Comparison of ENCODE assay signal across 9 cellular contexts in the genomic region with DNA sequence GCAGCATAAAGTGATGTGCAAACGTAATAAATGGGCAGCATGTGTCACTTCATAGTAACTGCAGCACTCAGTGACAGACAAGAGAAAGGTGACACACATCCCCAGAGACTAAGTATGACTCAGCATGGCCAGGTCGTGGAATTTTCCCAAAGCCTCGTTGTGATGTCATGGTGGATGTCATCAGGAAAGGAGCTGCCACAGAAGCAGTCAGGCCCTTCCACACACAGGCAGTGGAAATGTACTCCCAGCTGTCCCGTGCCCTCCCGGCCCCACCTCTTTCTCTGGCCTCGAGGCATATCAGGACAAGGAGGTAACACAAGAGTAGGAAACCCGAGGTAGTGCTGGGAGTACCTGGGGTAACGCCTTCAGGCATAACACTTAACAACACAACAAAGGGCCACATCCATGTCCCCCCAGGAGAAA. TPM values are rescaled to one million over a fixed set of nuclear protein-coding genes. Genes with fewer than 3 reads are reported as not detected.
DNase-seq lines count a peak whose midpoint lies in the region; ATAC-seq and TF ChIP-seq lines count a peak whose summit lies in the region.
"Had no signal": no experiment of that assay in that cellular context is flagged by ENCODE, and none has a peak within 500 bp of the region (broad histone marks: within the 10 kb centered on the region; RNA-seq: fewer than 3 reads in every experiment).

No MANE protein-coding gene starts in this region.

- H3K27me3 ChIP-seq in A673 (replicated peaks; ENCODE audit: insufficient read depth, low read depth, low read length, poor library complexity) (no peaks in the 10 kb centered on the region), H9 (ENCODE audit: insufficient read depth, low read length) (no peaks in the 10 kb centered on the region), kidney epithelial cell (ENCODE audit: control insufficient read depth, insufficient read depth, low read length) (no peaks in the 10 kb centered on the region), thoracic aorta (replicated peaks; ENCODE audit: insufficient read depth) (no peaks in the 10 kb centered on the region)

- intact Hi-C loops in A673 (cut with micrococcal nuclease; ENCODE audit: unreplicated experiment) = no loop called here

- H3K9me3 Mint-ChIP-seq in H9 = no peaks in the 10 kb centered on the region
- H3K9me3 Mint-ChIP-seq in activated T-cell treated with anti-CD3 and anti-CD28 coated beads, Interleukin-2, amount 50 U/mL, for 4 hours = no peaks in the 10 kb centered on the region

- DNase-seq in A673 (ENCODE audit: low spot score) (peak; percentile 77), H9 (peak; percentile 76), kidney epithelial cell (ENCODE audit: low read depth) (peak; percentile 80), thoracic aorta (ENCODE audit: low spot score) (no peak), NCI-H526 treated with DMSO at 0.1 percent for 48 hours (lab: John Stamatoyannopoulos, UW) (no peak)
- peak; percentile 16 for DNase-seq in activated T-cell treated with anti-CD3 and anti-CD28 coated beads, Interleukin-2, amount 50 U/mL, for 4 hours

- H4K5ac ChIP-seq in H9 (ENCODE audit: insufficient read length, low read depth, low read length) = no peak overlapping the region

- no peak overlapping the region for H2BK5ac ChIP-seq in H9 (ENCODE audit: insufficient read length, low read length)

- H3K36me3 ChIP-seq in A673 (ENCODE audit: insufficient read depth, low read length, poor library complexity, severe bottlenecking) (peaks cover 5% of the 10 kb centered on the region), kidney epithelial cell (ENCODE audit: control insufficient read depth, insufficient read depth, low read length) (no peaks in the 10 kb centered on the region), thoracic aorta (no peaks in the 10 kb centered on the region)

- H3K23me2 ChIP-seq in H9 (ENCODE audit: insufficient read length, low read depth, low read length, poor library complexity, severe bottlenecking) = no peaks in the 10 kb centered on the region

- no peak overlapping the region for H4K91ac ChIP-seq in H9 (ENCODE audit: insufficient read length, low read depth, low read length)

- H3K23ac ChIP-seq in H9 (ENCODE audit: insufficient read length, low read depth, low read length) = no peak overlapping the region

- peak overlapping the region in 1 of 3 experiments; percentile 62; a peak in 2 of 7 replicates for H3K27ac Mint-ChIP-seq in H9
- H3K27ac Mint-ChIP-seq: activated naive CD8-positive, alpha-beta T cell had no signal

- H3K4me2 ChIP-seq in H9 (ENCODE audit: insufficient read depth, insufficient read length, low read length) = no peak overlapping the region

- peak; percentile 34 to 62 for ATAC-seq in activated T-cell treated with anti-CD3 and anti-CD28 coated beads, Interleukin-2, amount 50 U/mL, for 4 hours
- ATAC-seq in thoracic aorta (ENCODE audit: insufficient number of reproducible peaks, low FRiP score, low read depth) = peak; percentile 65
- no peak for ATAC-seq in GM19463 (IDR thresholded peaks at IDR 0.05; ENCODE audit: unreplicated experiment)
- no peak for ATAC-seq in HG03354 (IDR thresholded peaks at IDR 0.05; ENCODE audit: poor library complexity, severe bottlenecking, unreplicated experiment)

- H3K27ac ChIP-seq in A673 (ENCODE audit: low read depth, low read length, poor library complexity, severe bottlenecking) (peak overlapping the region; percentile 11), H9 (ENCODE audit: insufficient read length, low read depth, low read length) (no peak overlapping the region), thoracic aorta (no peak overlapping the region)

- H3T11ph ChIP-seq in H9 (ENCODE audit: low read length) = no peak overlapping the region

- H3K9me3 ChIP-seq in A673 (ENCODE audit: low read depth, low read length, poor library complexity, severe bottlenecking) (no peaks in the 10 kb centered on the region), H9 (ENCODE audit: control insufficient read depth, low read depth, low read length) (no peaks in the 10 kb centered on the region), thoracic aorta (no peaks in the 10 kb centered on the region)

- H2BK120ac ChIP-seq in H9 (ENCODE audit: low read depth, low read length, poor library complexity, severe bottlenecking) = no peak overlapping the region

- H3K27me3 Mint-ChIP-seq in H9 (ENCODE audit: low read depth) = no peaks in the 10 kb centered on the region; the same call in 1 of the 2 replicates
- no peaks in the 10 kb centered on the region for H3K27me3 Mint-ChIP-seq in activated T-cell treated with anti-CD3 and anti-CD28 coated beads, Interleukin-2, amount 50 U/mL, for 4 hours (ENCODE audit: low read depth)
- H3K27me3 Mint-ChIP-seq: activated naive CD8-positive, alpha-beta T cell had no signal

- WGBS in H9 (ENCODE audit: extremely low coverage, insufficient read length, low lambda C conversion rate) = no CpG with 5 or more reads among the region's 8 CpGs

- no peak overlapping the region for H2AK5ac ChIP-seq in H9 (ENCODE audit: insufficient read length, low read length)

- H3K4ac ChIP-seq in H9 (ENCODE audit: low read depth, low read length) = no peak overlapping the region

- H3K14ac ChIP-seq in H9 (ENCODE audit: insufficient read depth, low read length) = no peak overlapping the region

- no peaks in the 10 kb centered on the region for H3K79me1 ChIP-seq in H9 (ENCODE audit: insufficient read depth, low read depth, low read length, poor library complexity, severe bottlenecking)

- H2BK12ac ChIP-seq in H9 (ENCODE audit: insufficient read length, low read depth, low read length) = no peak overlapping the region

- H3K4me1 Mint-ChIP-seq in H9 = peaks cover 16 to 21% of the 10 kb centered on the region in 2 experiments
- peaks cover 3% of the 10 kb centered on the region for H3K4me1 Mint-ChIP-seq in activated T-cell treated with anti-CD3 and anti-CD28 coated beads, Interleukin-2, amount 50 U/mL, for 4 hours (ENCODE audit: low read depth)

- no peak overlapping the region for H2BK20ac ChIP-seq in H9 (ENCODE audit: low read depth, low read length, poor library complexity, severe bottlenecking)

- H3K9ac ChIP-seq in H9 (ENCODE audit: extremely low read depth, insufficient read length, low read length) = no peak overlapping the region

- no peak overlapping the region for H3K4me3 Mint-ChIP-seq in H9
- H3K4me3 Mint-ChIP-seq in activated T-cell treated with anti-CD3 and anti-CD28 coated beads, Interleukin-2, amount 50 U/mL, for 4 hours = no peak overlapping the region
- H3K4me3 Mint-ChIP-seq: activated naive CD8-positive, alpha-beta T cell had no signal

- POLR2A ChIA-PET in A673 (lab: Charles Lee; ENCODE audit: low non-redundant PET) = no interaction called here

- H3K56ac ChIP-seq in H9 (ENCODE audit: insufficient read length, low read depth, low read length) = no peak overlapping the region

- no peak overlapping the region for H4K8ac ChIP-seq in H9 (replicated peaks; ENCODE audit: insufficient read length, low read depth, low read length)

- H2AFZ ChIP-seq in H9 (ENCODE audit: low read length) = no peak overlapping the region

- no peak overlapping the region for H2BK15ac ChIP-seq in H9 (ENCODE audit: low read depth, low read length)

- no peak for TF ChIP-seq CTCF in A673 (conservative IDR thresholded peaks at IDR 0.05; ENCODE audit: low read depth, low read length)
- no peak for TF ChIP-seq CTCF in H9 (conservative IDR thresholded peaks at IDR 0.05)
- TF ChIP-seq CTCF in kidney epithelial cell (IDR thresholded peaks at IDR 0.05; ENCODE audit: insufficient read depth, low read length, poor library complexity, severe bottlenecking) = no peak
- no peak for TF ChIP-seq CTCF in thoracic aorta (IDR thresholded peaks at IDR 0.05)

- peaks cover 0 to 10% (median 8%) of the 10 kb centered on the region in 3 experiments for H3K36me3 Mint-ChIP-seq in H9 (ENCODE audit: insufficient read depth in 1 of 3, low read depth in 3 of 3)
- H3K36me3 Mint-ChIP-seq in activated T-cell treated with anti-CD3 and anti-CD28 coated beads, Interleukin-2, amount 50 U/mL, for 4 hours (ENCODE audit: insufficient read depth) = no peaks in the 10 kb centered on the region
- H3K36me3 Mint-ChIP-seq: activated naive CD8-positive, alpha-beta T cell had no signal

- peaks cover 29% of the 10 kb centered on the region for H3K4me1 ChIP-seq in A673 (ENCODE audit: insufficient read depth, low read length, poor library complexity, severe bottlenecking)
- no peaks in the 10 kb centered on the region for H3K4me1 ChIP-seq in H9 (ENCODE audit: insufficient read depth, low read length)
- H3K4me1 ChIP-seq in thoracic aorta (ENCODE audit: control insufficient read depth in 1 of 2, low read depth in 2 of 2) = no peaks in the 10 kb centered on the region

- no peak overlapping the region for H3K18ac ChIP-seq in H9 (ENCODE audit: insufficient read length, low read depth, low read length)

- H3K4me3 ChIP-seq in A673 (ENCODE audit: low read depth, low read length, poor library complexity, severe bottlenecking) (no peak overlapping the region), kidney epithelial cell (ENCODE audit: low read depth, low read length) (no peak overlapping the region), thoracic aorta (no peak overlapping the region)

- no peaks in the 10 kb centered on the region for H3K79me2 ChIP-seq in H9 (ENCODE audit: insufficient read depth, low read length)

- CTCF ChIA-PET in A673 (lab: Charles Lee) = no interaction called here

- no TSS peak for BruUV-seq in A673 (replicated peaks; lab: Mats Ljungman, UMichigan)

- H4K20me1 ChIP-seq in H9 (ENCODE audit: control insufficient read depth, insufficient read depth, insufficient read length) = no peaks in the 10 kb centered on the region

RNA-seq across cellular contexts. Expression of gene PC, which starts 8.1 kb away (rescaled TPM):
- total RNA-seq in A673 (2021) = 39.1 and 44.5 TPM in 2 replicates
- 31.7 and 32.6 TPM in 2 replicates for total RNA-seq in H9 (2021)
- 10 to 100 TPM; 17.5 to 20.0 (median 18.4) TPM for total RNA-seq in activated T-cell treated with anti-CD3 and anti-CD28 coated beads, Interleukin-2, amount 50 U/mL, for 4 hours
- 9.5 and 10.1 TPM in 2 replicates for total RNA-seq in kidney epithelial cell
- total RNA-seq in thoracic aorta = 10 to 100 TPM in 1 of 2 donors, 1 to 10 TPM in 1; 8.0 to 12.7 TPM

RNA-seq across cellular contexts. Expression of gene C11orf86, which starts 25.0 kb away (rescaled TPM):
- not detected in 2 replicates for total RNA-seq in A673 (2021)
- total RNA-seq in H9 (2021) = 0.24 TPM in 1 of 2 replicates, not detected in the other
- not detected for total RNA-seq in activated T-cell treated with anti-CD3 and anti-CD28 coated beads, Interleukin-2, amount 50 U/mL, for 4 hours
- total RNA-seq in kidney epithelial cell = not detected in 2 replicates
- not detected for total RNA-seq in thoracic aorta

Comparison
In these comparisons a context has a peak if more than half of its experiments do, and no peak if none do; other contexts are left out.
1. DNase-seq: peak in A673 (single experiment), H9 (single experiment), activated T-cell treated with anti-CD3 and anti-CD28 coated beads, Interleukin-2, amount 50 U/mL, for 4 hours (single experiment) and kidney epithelial cell (single experiment); none in thoracic aorta (single experiment) and NCI-H526 treated with DMSO at 0.1 percent for 48 hours (single experiment).
2. ATAC-seq: peak in activated T-cell treated with anti-CD3 and anti-CD28 coated beads, Interleukin-2, amount 50 U/mL, for 4 hours (2 of 2) and thoracic aorta (single experiment); none in GM19463 (single experiment) and HG03354 (single experiment).